1 cellular context compared by ENCODE assay signal in genomic region chr13:39810091-39810877, GRCh38.
TF ChIP-seq lines count a peak whose summit lies in the region.

No MANE protein-coding gene starts in this region.

TF ChIP-seq in H1, 55 proteins besides CTCF, POLR2A, EP300 and RAD21 (continued from another document):
- TF ChIP-seq E2F6 (IDR thresholded peaks at IDR 0.05) (no peak), TAF1 (IDR thresholded peaks at IDR 0.05; ENCODE audit: low read depth, low read length) (no peak), RNF2 (IDR thresholded peaks at IDR 0.05; ENCODE audit: borderline replicate concordance, low read depth, low read length, missing control alignments, poor library complexity, severe bottlenecking) (no peak)
